ENCODE assay signal across 1 cellular context in the genomic region with DNA sequence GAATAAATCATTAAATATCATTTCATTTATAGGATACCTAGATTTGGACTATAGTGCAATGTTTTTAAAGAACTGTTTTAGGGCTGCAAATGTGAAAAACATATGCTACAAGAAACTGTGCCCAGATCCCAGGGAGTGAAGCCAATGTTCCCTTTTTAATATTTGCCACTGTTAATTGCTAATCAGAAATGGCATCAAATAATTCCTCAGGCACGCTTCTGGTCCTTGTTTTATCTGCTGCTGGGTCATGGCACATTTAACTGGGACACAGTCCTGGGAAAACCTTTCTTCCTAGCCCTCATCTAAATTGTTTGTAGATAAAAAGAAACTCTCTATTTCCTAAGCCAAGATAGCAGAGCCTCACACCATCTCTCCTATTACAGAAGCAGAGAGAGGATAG.
TF ChIP-seq lines count a peak whose summit lies in the region.

No MANE protein-coding gene starts in this region.

TF ChIP-seq in SK-N-SH treated with all-trans-retinoic acid at 6 μM for 48 hours, 23 proteins besides CTCF, POLR2A, EP300 and RAD21 (continued from another document):
- TF ChIP-seq, protein P1, sequence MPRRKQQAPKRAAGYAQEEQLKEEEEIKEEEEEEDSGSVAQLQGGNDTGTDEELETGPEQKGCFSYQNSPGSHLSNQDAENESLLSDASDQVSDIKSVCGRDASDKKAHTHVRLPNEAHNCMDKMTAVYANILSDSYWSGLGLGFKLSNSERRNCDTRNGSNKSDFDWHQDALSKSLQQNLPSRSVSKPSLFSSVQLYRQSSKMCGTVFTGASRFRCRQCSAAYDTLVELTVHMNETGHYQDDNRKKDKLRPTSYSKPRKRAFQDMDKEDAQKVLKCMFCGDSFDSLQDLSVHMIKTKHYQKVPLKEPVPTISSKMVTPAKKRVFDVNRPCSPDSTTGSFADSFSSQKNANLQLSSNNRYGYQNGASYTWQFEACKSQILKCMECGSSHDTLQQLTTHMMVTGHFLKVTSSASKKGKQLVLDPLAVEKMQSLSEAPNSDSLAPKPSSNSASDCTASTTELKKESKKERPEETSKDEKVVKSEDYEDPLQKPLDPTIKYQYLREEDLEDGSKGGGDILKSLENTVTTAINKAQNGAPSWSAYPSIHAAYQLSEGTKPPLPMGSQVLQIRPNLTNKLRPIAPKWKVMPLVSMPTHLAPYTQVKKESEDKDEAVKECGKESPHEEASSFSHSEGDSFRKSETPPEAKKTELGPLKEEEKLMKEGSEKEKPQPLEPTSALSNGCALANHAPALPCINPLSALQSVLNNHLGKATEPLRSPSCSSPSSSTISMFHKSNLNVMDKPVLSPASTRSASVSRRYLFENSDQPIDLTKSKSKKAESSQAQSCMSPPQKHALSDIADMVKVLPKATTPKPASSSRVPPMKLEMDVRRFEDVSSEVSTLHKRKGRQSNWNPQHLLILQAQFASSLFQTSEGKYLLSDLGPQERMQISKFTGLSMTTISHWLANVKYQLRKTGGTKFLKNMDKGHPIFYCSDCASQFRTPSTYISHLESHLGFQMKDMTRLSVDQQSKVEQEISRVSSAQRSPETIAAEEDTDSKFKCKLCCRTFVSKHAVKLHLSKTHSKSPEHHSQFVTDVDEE (CRISPR knock-in tag; IDR thresholded peaks at IDR 0.05) = no peak
- TF ChIP-seq ZNF70 (CRISPR knock-in tag; IDR thresholded peaks at IDR 0.05) (no peak), ISL1 (CRISPR knock-in tag; IDR thresholded peaks at IDR 0.05) (no peak), BACH2 (CRISPR knock-in tag; IDR thresholded peaks at IDR 0.05; ENCODE audit: borderline replicate concordance) (no peak), RARB (CRISPR knock-in tag; IDR thresholded peaks at IDR 0.05) (no peak), PPARA (CRISPR knock-in tag; IDR thresholded peaks at IDR 0.05; ENCODE audit: borderline replicate concordance) (no peak)
- TF ChIP-seq, protein P2, sequence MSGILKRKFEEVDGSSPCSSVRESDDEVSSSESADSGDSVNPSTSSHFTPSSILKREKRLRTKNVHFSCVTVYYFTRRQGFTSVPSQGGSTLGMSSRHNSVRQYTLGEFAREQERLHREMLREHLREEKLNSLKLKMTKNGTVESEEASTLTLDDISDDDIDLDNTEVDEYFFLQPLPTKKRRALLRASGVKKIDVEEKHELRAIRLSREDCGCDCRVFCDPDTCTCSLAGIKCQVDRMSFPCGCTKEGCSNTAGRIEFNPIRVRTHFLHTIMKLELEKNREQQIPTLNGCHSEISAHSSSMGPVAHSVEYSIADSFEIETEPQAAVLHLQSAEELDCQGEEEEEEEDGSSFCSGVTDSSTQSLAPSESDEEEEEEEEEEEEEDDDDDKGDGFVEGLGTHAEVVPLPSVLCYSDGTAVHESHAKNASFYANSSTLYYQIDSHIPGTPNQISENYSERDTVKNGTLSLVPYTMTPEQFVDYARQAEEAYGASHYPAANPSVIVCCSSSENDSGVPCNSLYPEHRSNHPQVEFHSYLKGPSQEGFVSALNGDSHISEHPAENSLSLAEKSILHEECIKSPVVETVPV (CRISPR knock-in tag; IDR thresholded peaks at IDR 0.05) = no peak
- TF ChIP-seq, protein P3, sequence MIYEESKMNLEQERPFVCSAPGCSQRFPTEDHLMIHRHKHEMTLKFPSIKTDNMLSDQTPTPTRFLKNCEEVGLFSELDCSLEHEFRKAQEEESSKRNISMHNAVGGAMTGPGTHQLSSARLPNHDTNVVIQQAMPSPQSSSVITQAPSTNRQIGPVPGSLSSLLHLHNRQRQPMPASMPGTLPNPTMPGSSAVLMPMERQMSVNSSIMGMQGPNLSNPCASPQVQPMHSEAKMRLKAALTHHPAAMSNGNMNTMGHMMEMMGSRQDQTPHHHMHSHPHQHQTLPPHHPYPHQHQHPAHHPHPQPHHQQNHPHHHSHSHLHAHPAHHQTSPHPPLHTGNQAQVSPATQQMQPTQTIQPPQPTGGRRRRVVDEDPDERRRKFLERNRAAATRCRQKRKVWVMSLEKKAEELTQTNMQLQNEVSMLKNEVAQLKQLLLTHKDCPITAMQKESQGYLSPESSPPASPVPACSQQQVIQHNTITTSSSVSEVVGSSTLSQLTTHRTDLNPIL (CRISPR knock-in tag; IDR thresholded peaks at IDR 0.05; ENCODE audit: low read depth) = no peak
